In the genomic region with DNA sequence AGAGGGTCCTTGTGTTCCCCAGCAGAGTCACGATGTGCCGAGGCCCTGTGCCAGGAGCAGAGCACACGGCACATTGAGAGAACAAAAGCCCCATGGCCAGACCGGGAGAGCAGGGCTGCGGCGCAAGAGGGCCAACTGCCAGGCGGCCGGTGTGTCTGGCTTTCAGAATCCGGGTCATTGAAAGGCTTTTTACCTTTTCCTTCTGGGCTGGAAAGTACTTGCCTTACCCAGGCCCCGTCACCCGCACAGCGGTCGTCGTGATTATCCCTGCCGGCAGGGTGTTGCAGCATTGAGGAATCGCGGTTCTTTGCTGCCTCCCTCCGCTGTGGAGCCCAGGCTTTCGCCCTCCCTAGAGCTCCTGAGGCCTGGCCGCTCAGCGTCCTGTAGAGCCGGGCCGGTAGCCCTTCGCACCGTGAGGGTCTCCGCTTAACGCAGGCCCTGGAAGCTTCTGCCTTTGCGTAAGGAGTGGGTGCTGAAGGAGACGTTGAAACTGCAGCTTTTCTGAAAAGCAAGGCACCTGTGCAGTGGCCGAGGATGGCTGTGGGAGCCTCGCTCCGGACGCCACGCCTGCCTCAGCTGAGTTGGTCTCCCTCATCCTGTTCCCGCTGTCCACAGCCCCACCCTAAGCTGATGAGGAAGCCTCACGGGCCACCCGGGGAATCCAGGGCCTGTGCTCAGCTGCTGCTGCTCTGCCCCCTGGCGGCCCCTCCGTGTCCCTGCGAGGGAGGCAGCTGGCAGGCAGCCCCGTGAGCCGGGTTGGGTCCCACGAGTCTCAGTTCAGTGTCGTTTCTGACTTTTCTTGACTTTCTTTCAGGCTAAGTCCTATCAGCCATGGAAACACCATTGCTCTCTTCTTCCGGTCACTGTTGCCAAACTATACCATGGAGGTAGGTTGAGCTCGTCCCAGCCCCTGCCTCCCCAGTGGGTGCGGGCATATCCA, we compare ENCODE assay signal across 1 cellular context.
TF ChIP-seq lines count a peak whose summit lies in the region.

No MANE protein-coding gene starts in this region.

TF ChIP-seq in HepG2, 621 proteins besides CTCF, POLR2A, EP300 and RAD21 (continued from another document and continues in another):
- TF ChIP-seq, protein P1, sequence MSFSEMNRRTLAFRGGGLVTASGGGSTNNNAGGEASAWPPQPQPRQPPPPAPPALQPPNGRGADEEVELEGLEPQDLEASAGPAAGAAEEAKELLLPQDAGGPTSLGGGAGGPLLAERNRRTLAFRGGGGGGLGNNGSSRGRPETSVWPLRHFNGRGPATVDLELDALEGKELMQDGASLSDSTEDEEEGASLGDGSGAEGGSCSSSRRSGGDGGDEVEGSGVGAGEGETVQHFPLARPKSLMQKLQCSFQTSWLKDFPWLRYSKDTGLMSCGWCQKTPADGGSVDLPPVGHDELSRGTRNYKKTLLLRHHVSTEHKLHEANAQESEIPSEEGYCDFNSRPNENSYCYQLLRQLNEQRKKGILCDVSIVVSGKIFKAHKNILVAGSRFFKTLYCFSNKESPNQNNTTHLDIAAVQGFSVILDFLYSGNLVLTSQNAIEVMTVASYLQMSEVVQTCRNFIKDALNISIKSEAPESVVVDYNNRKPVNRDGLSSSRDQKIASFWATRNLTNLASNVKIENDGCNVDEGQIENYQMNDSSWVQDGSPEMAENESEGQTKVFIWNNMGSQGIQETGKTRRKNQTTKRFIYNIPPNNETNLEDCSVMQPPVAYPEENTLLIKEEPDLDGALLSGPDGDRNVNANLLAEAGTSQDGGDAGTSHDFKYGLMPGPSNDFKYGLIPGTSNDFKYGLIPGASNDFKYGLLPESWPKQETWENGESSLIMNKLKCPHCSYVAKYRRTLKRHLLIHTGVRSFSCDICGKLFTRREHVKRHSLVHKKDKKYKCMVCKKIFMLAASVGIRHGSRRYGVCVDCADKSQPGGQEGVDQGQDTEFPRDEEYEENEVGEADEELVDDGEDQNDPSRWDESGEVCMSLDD (CRISPR knock-in tag; IDR thresholded peaks at IDR 0.05; ENCODE audit: borderline replicate concordance) = no peak
- TF ChIP-seq HDAC1 (CRISPR knock-in tag; IDR thresholded peaks at IDR 0.05) = no peak
- TF ChIP-seq PLRG1 (conservative IDR thresholded peaks at IDR 0.05) = no peak
- no peak for TF ChIP-seq U2AF1 (optimal IDR thresholded peaks at IDR 0.05; ENCODE audit: low read depth, low read length)
- no peak for TF ChIP-seq ZNF552 (CRISPR knock-in tag; IDR thresholded peaks at IDR 0.05; ENCODE audit: borderline replicate concordance)
- TF ChIP-seq ZNF644 (CRISPR knock-in tag; IDR thresholded peaks at IDR 0.05; ENCODE audit: low read depth) = no peak
- no peak for TF ChIP-seq NFKBIZ (CRISPR knock-in tag; IDR thresholded peaks at IDR 0.05)
- TF ChIP-seq, protein P2, sequence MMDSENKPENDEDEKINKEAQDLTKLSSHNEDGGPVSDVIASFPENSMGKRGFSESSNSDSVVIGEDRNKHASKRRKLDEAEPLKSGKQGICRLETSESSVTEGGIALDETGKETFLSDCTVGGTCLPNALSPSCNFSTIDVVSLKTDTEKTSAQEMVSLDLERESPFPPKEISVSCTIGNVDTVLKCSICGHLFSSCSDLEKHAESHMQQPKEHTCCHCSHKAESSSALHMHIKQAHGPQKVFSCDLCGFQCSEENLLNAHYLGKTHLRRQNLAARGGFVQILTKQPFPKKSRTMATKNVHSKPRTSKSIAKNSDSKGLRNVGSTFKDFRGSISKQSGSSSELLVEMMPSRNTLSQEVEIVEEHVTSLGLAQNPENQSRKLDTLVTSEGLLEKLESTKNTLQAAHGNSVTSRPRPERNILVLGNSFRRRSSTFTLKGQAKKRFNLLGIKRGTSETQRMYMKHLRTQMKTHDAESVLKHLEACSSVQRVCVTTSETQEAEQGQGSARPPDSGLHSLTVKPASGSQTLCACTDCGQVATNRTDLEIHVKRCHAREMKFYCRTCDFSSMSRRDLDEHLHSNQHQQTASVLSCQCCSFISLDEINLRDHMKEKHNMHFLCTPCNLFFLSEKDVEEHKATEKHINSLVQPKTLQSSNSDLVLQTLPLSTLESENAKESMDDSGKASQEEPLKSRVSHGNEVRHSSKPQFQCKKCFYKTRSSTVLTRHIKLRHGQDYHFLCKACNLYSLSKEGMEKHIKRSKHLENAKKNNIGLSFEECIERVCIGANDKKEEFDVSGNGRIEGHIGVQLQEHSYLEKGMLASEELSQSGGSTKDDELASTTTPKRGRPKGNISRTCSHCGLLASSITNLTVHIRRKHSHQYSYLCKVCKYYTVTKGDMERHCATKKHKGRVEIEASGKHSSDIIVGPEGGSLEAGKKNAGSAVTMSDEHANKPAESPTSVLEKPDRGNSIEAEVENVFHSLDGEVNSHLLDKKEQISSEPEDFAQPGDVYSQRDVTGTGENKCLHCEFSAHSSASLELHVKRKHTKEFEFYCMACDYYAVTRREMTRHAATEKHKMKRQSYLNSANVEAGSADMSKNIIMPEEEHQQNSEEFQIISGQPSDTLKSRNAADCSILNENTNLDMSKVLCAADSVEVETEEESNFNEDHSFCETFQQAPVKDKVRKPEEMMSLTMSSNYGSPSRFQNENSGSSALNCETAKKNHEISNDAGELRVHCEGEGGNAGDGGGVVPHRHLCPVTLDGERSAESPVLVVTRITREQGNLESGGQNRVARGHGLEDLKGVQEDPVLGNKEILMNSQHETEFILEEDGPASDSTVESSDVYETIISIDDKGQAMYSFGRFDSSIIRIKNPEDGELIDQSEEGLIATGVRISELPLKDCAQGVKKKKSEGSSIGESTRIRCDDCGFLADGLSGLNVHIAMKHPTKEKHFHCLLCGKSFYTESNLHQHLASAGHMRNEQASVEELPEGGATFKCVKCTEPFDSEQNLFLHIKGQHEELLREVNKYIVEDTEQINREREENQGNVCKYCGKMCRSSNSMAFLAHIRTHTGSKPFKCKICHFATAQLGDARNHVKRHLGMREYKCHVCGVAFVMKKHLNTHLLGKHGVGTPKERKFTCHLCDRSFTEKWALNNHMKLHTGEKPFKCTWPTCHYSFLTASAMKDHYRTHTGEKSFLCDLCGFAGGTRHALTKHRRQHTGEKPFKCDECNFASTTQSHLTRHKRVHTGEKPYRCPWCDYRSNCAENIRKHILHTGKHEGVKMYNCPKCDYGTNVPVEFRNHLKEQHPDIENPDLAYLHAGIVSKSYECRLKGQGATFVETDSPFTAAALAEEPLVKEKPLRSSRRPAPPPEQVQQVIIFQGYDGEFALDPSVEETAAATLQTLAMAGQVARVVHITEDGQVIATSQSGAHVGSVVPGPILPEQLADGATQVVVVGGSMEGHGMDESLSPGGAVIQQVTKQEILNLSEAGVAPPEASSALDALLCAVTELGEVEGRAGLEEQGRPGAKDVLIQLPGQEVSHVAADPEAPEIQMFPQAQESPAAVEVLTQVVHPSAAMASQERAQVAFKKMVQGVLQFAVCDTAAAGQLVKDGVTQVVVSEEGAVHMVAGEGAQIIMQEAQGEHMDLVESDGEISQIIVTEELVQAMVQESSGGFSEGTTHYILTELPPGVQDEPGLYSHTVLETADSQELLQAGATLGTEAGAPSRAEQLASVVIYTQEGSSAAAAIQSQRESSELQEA (CRISPR knock-in tag; IDR thresholded peaks at IDR 0.05; ENCODE audit: not compliant biosample characterization) = no peak
- TF ChIP-seq, protein P3, sequence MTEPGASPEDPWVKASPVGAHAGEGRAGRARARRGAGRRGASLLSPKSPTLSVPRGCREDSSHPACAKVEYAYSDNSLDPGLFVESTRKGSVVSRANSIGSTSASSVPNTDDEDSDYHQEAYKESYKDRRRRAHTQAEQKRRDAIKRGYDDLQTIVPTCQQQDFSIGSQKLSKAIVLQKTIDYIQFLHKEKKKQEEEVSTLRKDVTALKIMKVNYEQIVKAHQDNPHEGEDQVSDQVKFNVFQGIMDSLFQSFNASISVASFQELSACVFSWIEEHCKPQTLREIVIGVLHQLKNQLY (CRISPR knock-in tag; IDR thresholded peaks at IDR 0.05) = no peak
- TF ChIP-seq, protein P4, sequence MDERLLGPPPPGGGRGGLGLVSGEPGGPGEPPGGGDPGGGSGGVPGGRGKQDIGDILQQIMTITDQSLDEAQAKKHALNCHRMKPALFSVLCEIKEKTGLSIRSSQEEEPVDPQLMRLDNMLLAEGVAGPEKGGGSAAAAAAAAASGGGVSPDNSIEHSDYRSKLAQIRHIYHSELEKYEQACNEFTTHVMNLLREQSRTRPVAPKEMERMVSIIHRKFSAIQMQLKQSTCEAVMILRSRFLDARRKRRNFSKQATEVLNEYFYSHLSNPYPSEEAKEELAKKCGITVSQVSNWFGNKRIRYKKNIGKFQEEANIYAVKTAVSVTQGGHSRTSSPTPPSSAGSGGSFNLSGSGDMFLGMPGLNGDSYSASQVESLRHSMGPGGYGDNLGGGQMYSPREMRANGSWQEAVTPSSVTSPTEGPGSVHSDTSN (CRISPR knock-in tag; IDR thresholded peaks at IDR 0.05) = no peak
- no peak; the same call in 1 of the 2 replicates for TF ChIP-seq HDAC2 (CRISPR knock-in tag; IDR thresholded peaks at IDR 0.05)
- no peak for TF ChIP-seq FOXK2 (IDR thresholded peaks at IDR 0.05)
- TF ChIP-seq, protein P5, sequence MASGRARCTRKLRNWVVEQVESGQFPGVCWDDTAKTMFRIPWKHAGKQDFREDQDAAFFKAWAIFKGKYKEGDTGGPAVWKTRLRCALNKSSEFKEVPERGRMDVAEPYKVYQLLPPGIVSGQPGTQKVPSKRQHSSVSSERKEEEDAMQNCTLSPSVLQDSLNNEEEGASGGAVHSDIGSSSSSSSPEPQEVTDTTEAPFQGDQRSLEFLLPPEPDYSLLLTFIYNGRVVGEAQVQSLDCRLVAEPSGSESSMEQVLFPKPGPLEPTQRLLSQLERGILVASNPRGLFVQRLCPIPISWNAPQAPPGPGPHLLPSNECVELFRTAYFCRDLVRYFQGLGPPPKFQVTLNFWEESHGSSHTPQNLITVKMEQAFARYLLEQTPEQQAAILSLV (CRISPR knock-in tag; IDR thresholded peaks at IDR 0.05; ENCODE audit: borderline replicate concordance) = 0 out of 2 replicates have a peak, but pooled peaks have one; percentile 86
- TF ChIP-seq ZKSCAN1 (IDR thresholded peaks at IDR 0.05; ENCODE audit: low read length) = no peak
- TF ChIP-seq TOE1 (CRISPR knock-in tag; IDR thresholded peaks at IDR 0.05) = no peak
- TF ChIP-seq ZNF598 (CRISPR knock-in tag; IDR thresholded peaks at IDR 0.05; ENCODE audit: borderline replicate concordance) = peak; percentile 47; the same call in 1 of the 2 replicates
- no peak for TF ChIP-seq SIX4 (CRISPR knock-in tag; IDR thresholded peaks at IDR 0.05)
- no peak for TF ChIP-seq ZNF703 (CRISPR knock-in tag; IDR thresholded peaks at IDR 0.05; ENCODE audit: borderline replicate concordance)
- no peak for TF ChIP-seq TBL1XR1 (IDR thresholded peaks at IDR 0.05; ENCODE audit: borderline replicate concordance, low read length, partially characterized antibody)
- peak; percentile 78; the same call in 1 of the 2 replicates for TF ChIP-seq MEIS1 (CRISPR knock-in tag; IDR thresholded peaks at IDR 0.05; ENCODE audit: borderline replicate concordance)
- TF ChIP-seq MED13 (CRISPR knock-in tag; IDR thresholded peaks at IDR 0.05) = no peak
- TF ChIP-seq NFKB2 (CRISPR knock-in tag; IDR thresholded peaks at IDR 0.05; ENCODE audit: borderline replicate concordance) = peak; percentile 55; the same call in 1 of the 2 replicates
- no peak for TF ChIP-seq ZNF205 (CRISPR knock-in tag; IDR thresholded peaks at IDR 0.05)
- TF ChIP-seq ZFP41 (CRISPR knock-in tag; IDR thresholded peaks at IDR 0.05; ENCODE audit: borderline replicate concordance) = no peak
- no peak for TF ChIP-seq ZNF224 (CRISPR knock-in tag; IDR thresholded peaks at IDR 0.05)
- TF ChIP-seq HOXA9 (CRISPR knock-in tag; IDR thresholded peaks at IDR 0.05; ENCODE audit: borderline replicate concordance) = no peak
- TF ChIP-seq, protein P6, sequence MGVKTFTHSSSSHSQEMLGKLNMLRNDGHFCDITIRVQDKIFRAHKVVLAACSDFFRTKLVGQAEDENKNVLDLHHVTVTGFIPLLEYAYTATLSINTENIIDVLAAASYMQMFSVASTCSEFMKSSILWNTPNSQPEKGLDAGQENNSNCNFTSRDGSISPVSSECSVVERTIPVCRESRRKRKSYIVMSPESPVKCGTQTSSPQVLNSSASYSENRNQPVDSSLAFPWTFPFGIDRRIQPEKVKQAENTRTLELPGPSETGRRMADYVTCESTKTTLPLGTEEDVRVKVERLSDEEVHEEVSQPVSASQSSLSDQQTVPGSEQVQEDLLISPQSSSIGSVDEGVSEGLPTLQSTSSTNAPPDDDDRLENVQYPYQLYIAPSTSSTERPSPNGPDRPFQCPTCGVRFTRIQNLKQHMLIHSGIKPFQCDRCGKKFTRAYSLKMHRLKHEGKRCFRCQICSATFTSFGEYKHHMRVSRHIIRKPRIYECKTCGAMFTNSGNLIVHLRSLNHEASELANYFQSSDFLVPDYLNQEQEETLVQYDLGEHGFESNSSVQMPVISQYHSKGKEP (CRISPR knock-in tag; IDR thresholded peaks at IDR 0.05) = peak; percentile 16; the same call in 1 of the 2 replicates
- no peak for TF ChIP-seq SRSF9 (IDR thresholded peaks at IDR 0.05; ENCODE audit: borderline replicate concordance, insufficient read depth, low read depth, low read length, poor library complexity, severe bottlenecking)
- TF ChIP-seq, protein P7, sequence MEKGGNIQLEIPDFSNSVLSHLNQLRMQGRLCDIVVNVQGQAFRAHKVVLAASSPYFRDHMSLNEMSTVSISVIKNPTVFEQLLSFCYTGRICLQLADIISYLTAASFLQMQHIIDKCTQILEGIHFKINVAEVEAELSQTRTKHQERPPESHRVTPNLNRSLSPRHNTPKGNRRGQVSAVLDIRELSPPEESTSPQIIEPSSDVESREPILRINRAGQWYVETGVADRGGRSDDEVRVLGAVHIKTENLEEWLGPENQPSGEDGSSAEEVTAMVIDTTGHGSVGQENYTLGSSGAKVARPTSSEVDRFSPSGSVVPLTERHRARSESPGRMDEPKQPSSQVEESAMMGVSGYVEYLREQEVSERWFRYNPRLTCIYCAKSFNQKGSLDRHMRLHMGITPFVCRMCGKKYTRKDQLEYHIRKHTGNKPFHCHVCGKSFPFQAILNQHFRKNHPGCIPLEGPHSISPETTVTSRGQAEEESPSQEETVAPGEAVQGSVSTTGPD (CRISPR knock-in tag; IDR thresholded peaks at IDR 0.05) = no peak
- TF ChIP-seq, protein P8, sequence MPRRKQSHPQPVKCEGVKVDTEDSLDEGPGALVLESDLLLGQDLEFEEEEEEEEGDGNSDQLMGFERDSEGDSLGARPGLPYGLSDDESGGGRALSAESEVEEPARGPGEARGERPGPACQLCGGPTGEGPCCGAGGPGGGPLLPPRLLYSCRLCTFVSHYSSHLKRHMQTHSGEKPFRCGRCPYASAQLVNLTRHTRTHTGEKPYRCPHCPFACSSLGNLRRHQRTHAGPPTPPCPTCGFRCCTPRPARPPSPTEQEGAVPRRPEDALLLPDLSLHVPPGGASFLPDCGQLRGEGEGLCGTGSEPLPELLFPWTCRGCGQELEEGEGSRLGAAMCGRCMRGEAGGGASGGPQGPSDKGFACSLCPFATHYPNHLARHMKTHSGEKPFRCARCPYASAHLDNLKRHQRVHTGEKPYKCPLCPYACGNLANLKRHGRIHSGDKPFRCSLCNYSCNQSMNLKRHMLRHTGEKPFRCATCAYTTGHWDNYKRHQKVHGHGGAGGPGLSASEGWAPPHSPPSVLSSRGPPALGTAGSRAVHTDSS (CRISPR knock-in tag; conservative IDR thresholded peaks at IDR 0.05) = no peak
- no peak for TF ChIP-seq ZNF660 (CRISPR knock-in tag; IDR thresholded peaks at IDR 0.05; ENCODE audit: borderline replicate concordance, low read depth)
